9 cellular contexts compared by ENCODE assay signal in the genomic region with DNA sequence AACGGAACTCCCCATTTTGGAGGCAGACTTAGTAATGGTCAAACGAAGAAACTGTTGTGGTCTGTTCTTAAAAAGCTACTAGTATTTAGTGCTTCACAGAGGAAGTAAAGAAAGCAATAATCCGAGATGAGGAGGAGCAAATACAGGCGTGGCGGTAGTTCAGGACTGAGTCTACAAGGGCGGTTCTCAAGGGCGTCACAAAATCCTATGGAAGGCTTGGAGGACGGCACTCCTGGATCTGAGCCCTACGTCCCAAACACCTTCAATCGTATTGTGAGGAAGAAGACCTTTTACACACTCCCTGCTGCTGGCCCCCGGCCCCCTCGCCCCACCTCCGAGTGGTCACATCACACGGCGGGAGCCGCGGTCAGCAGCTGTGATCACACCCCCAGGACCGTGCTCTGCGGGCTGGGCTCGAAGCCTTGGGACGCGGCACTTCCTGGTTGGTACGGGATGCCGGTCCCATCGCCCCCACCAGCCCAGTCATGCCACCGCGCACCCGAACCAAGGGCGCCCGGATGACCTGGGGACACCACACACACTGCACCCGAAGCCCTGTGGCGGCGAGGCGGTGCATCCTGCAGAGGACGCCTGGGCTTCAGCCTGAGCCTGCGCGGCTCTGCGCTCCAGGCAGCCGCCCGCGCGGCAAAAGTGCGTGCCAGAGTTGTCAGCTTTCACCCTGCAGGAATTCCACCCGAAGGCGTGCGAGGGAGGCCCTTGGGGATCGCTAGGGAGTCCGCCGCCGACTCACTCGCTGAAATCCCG. TPM values are rescaled to one million over a fixed set of nuclear protein-coding genes. Genes with fewer than 3 reads are reported as not detected.
DNase-seq lines count a peak whose midpoint lies in the region; ATAC-seq, FAIRE-seq and TF ChIP-seq lines count a peak whose summit lies in the region.
"Had no signal": no experiment of that assay in that cellular context is flagged by ENCODE, and none has a peak within 500 bp of the region (broad histone marks: within the 10 kb centered on the region; RNA-seq: fewer than 3 reads in every experiment).

No MANE protein-coding gene starts in this region.

- H3K4me1 ChIP-seq in upper lobe of left lung: peaks cover 28 to 53% (median 36%) of the 10 kb centered on the region in 4 donors

- H3K36me3 Mint-ChIP-seq in neural crest cell (ENCODE audit: low read depth): no peaks in the 10 kb centered on the region

- DNase-seq in COLO668 (lab: John Stamatoyannopoulos, UW; ENCODE audit: unreplicated experiment) (peak; percentile 78), GM19239 (ENCODE audit: insufficient read length, low spot score) (peak; percentile 27), fibroblast of villous mesenchyme (ENCODE audit: low read depth) (peak; percentile 89), neural crest cell (ENCODE audit: low read depth, low spot score) (no peak), upper lobe of left lung (peak in 1 of 2 donors; percentile 84)
- DNase-seq in activated effector memory CD4-positive, alpha-beta T cell treated with Interleukin-2 at 50 U/mL for 16 hours: peak; percentile 44

- H3K27ac Mint-ChIP-seq in neural crest cell (ENCODE audit: unreplicated experiment): no peak overlapping the region

- TF ChIP-seq EP300 in upper lobe of left lung (IDR thresholded peaks at IDR 0.05): peak in 1 of 4 donors; percentile 23

- H3K9me3 ChIP-seq in upper lobe of left lung: no peaks in the 10 kb centered on the region

- TF ChIP-seq CTCF in fibroblast of villous mesenchyme (IDR thresholded peaks at IDR 0.05; ENCODE audit: insufficient read depth, low read depth, low read length) (no peak), neural crest cell (conservative IDR thresholded peaks at IDR 0.05) (no peak), upper lobe of left lung (IDR thresholded peaks at IDR 0.05) (peak in 3 of 6 experiments; percentile 12 to 33 (median 15))

- TF ChIP-seq POLR2A in upper lobe of left lung (IDR thresholded peaks at IDR 0.05): peak in 2 of 4 donors; percentile 30 to 42

- H3K4me3 Mint-ChIP-seq in neural crest cell: peak overlapping the region; percentile 84

- H3K4me3 ChIP-seq in fibroblast of villous mesenchyme (ENCODE audit: low read depth, low read length): peak overlapping the region; percentile 84
- peak overlapping the region; percentile 56 to 73 (median 67) for H3K4me3 ChIP-seq in upper lobe of left lung

- H3K4me1 Mint-ChIP-seq in neural crest cell: peaks cover 15% of the 10 kb centered on the region

- FAIRE-seq in GM19239 (lab: Jason Lieb, UNC): peak; percentile 88
- FAIRE-seq: colon had no signal

- H3K36me3 ChIP-seq in upper lobe of left lung: no peaks in the 10 kb centered on the region

- H3K27me3 ChIP-seq in upper lobe of left lung: no peaks in the 10 kb centered on the region

- H3K27me3 Mint-ChIP-seq in neural crest cell (ENCODE audit: low read depth): peaks cover 36% of the 10 kb centered on the region

- WGBS in upper lobe of left lung, 2 donors: 7 to 15% methylated on average over 9 to 30 of the region's 52 CpGs

- H3K27ac ChIP-seq in upper lobe of left lung: peak overlapping the region; percentile 80 to 96 (median 94)

- no peaks in the 10 kb centered on the region for H3K9me3 Mint-ChIP-seq in neural crest cell

- ATAC-seq in HG03280 (IDR thresholded peaks at IDR 0.05; ENCODE audit: unreplicated experiment) (peak; percentile 57), upper lobe of left lung (ENCODE audit: low FRiP score in 2 of 2) (peak; percentile 84 to 90)

TF ChIP-seq in PFSK-1, 5 proteins besides CTCF, POLR2A, EP300 and RAD21:
- TF ChIP-seq SIN3A (IDR thresholded peaks at IDR 0.05; ENCODE audit: borderline replicate concordance, insufficient read depth, low read length) (no peak), FOXP2 (optimal IDR thresholded peaks at IDR 0.05; ENCODE audit: borderline replicate concordance, extremely low read depth, extremely low read length, insufficient read depth) (peak; percentile 14)

RNA-seq across cellular contexts. Expression of a gene that starts 0.6 kb away (rescaled TPM):
- polyA plus RNA-seq in PFSK-1 (2012; ENCODE audit: insufficient read length, low read depth): 12.3 TPM
- total RNA-seq in fibroblast of villous mesenchyme (18.0 and 19.4 TPM in 2 replicates), neural crest cell (0.89 and 0.93 TPM in 2 replicates), upper lobe of left lung (10 to 100 TPM; 11.2 to 47.1 (median 15.6) TPM)

RNA-seq across cellular contexts. Expression of a gene that starts 33.5 kb away (rescaled TPM):
- polyA plus RNA-seq in PFSK-1 (2012; ENCODE audit: insufficient read length, low read depth): not detected
- total RNA-seq in fibroblast of villous mesenchyme (not detected in 2 replicates), neural crest cell (not detected in 2 replicates), upper lobe of left lung (10 to 100 TPM in 1 of 6 donors, 1 to 10 TPM in 4, under 1 TPM in 1; 0.11 to 20.8 (median 3.7) TPM)
